In the genomic region with DNA sequence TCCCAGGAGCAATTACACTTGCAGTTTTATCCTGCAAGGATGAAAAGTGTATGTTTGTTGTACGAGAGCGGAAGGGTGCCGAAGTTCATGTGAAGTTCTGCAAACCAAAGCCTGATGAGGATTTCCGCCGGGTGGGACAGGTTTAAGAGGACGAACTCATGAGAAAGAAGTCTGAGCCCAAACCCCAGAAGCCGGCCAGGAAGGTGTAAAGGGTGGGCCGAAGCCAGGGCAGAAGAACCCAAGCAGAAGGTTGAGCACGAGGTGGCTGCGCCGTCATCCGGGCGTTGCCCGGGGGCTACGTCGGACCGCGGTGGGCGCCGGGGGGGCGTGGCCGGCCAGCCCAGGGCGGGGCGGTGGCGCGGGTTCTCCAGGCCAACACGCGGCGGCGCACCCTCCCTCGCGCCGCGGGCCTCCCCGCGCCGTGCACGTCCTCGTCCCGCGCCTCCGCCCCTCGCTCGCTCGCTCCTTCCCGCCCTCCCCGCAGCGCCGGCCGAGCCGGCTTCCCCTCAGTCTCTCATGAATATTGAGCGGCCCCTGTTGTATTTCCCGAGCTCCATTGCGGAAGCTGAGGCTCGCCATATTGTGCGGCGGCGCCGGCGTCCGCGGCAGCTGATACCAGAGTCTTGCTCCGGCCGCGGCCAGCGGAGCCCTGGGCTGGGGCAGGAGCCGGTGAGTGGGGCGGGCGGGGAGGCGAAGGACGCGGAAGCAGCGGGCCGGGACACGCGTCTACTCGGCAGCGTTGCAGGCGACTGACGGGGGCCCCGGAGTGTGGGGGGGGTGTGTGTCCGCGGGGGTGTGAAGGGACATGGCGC, we compare ENCODE assay signal across 8 cellular contexts. TPM values are rescaled to one million over a fixed set of nuclear protein-coding genes. Genes with fewer than 3 reads are reported as not detected.
A peak's percentile ranks its signal among the peaks of the same experiment; 100 is the strongest.
DNase-seq lines count a peak whose midpoint lies in the region; ATAC-seq, FAIRE-seq and TF ChIP-seq lines count a peak whose summit lies in the region.

A gene (plus strand): TSS at position 578 of the 812 bp plus-strand sequence. CDS start 41,996 bp downstream, outside the sequence.

- peak within 1 kb of the TSS; percentile 86 for H3K9ac ChIP-seq in HUES64 (ENCODE audit: low read depth, low read length)

- peak within 1 kb of the TSS; percentile 80 for H3K4me3 ChIP-seq in HUES64 (ENCODE audit: low read length)

- no peaks in the 10 kb centered on the region for H3K27me3 Mint-ChIP-seq in naive B cell
- no peaks in the 10 kb centered on the region for H3K27me3 Mint-ChIP-seq in stimulated activated memory B cell treated with anti-CD40 and anti-IgM and Interleukin-4, amounts not matched to agents 10 μg/mL and 1 μg/mL and 100 μg/mL, for 72 hours

- H3K9me3 ChIP-seq in HUES64 (ENCODE audit: insufficient read depth, low read depth, low read length): no peaks in the 10 kb centered on the region

- H3K4me3 Mint-ChIP-seq in naive B cell: peak within 1 kb of the TSS; percentile 88 to 98 (median 95)
- H3K4me3 Mint-ChIP-seq in stimulated activated memory B cell treated with anti-CD40 and anti-IgM and Interleukin-4, amounts not matched to agents 10 μg/mL and 1 μg/mL and 100 μg/mL, for 72 hours: peak within 1 kb of the TSS; percentile 88

- peak; percentile 58 for FAIRE-seq in D721Med (lab: Jason Lieb, UNC)

- H3K36me3 Mint-ChIP-seq in naive B cell: no peaks in the 10 kb centered on the region
- H3K36me3 Mint-ChIP-seq in stimulated activated memory B cell treated with anti-CD40 and anti-IgM and Interleukin-4, amounts not matched to agents 10 μg/mL and 1 μg/mL and 100 μg/mL, for 72 hours: no peaks in the 10 kb centered on the region

- H3K27ac Mint-ChIP-seq in naive B cell: peak within 1 kb of the TSS; percentile 84 to 98 (median 95)
- H3K27ac Mint-ChIP-seq in stimulated activated memory B cell treated with anti-CD40 and anti-IgM and Interleukin-4, amounts not matched to agents 10 μg/mL and 1 μg/mL and 100 μg/mL, for 72 hours: peak within 1 kb of the TSS; percentile 83

- H3K4me1 Mint-ChIP-seq in naive B cell: peaks cover 22 to 42% (median 37%) of the 10 kb centered on the region in 3 donors
- H3K4me1 Mint-ChIP-seq in stimulated activated memory B cell treated with anti-CD40 and anti-IgM and Interleukin-4, amounts not matched to agents 10 μg/mL and 1 μg/mL and 100 μg/mL, for 72 hours: peaks cover 43% of the 10 kb centered on the region

- H3K27ac ChIP-seq in HUES64 (ENCODE audit: low read depth, low read length): peak within 1 kb of the TSS; percentile 57

- peaks cover 29% of the 10 kb centered on the region for H3K4me1 ChIP-seq in HUES64 (ENCODE audit: insufficient read depth, low read length)

- peak; percentile 74 for DNase-seq in D721Med (ENCODE audit: insufficient read length, low spot score)
- peak; percentile 77 for DNase-seq in activated T-helper 1 cell treated with Interleukin-2 at 50 U/mL for 16 hours (ENCODE audit: low read depth)
- peak; percentile 71 for DNase-seq in fibroblast of gingiva (ENCODE audit: low read depth)
- peak; percentile 89 for DNase-seq in naive B cell

- H3K27me3 ChIP-seq in HUES64 (ENCODE audit: insufficient read depth, low read length): peaks cover 17% of the 10 kb centered on the region

- peak; percentile 77 for ATAC-seq in GM21447 (IDR thresholded peaks at IDR 0.05; ENCODE audit: unreplicated experiment)
- ATAC-seq in naive B cell (ENCODE audit: low read depth in 2 of 2): peak; percentile 83 to 86
- ATAC-seq in stimulated activated memory B cell treated with anti-CD40 and anti-IgM and Interleukin-4, amounts not matched to agents 10 μg/mL and 1 μg/mL and 100 μg/mL, for 72 hours: peak; percentile 93

- peak; percentile 33 for TF ChIP-seq CTCF in D721Med (IDR thresholded peaks at IDR 0.05; ENCODE audit: insufficient read depth, missing control alignments)

- H3K9me3 Mint-ChIP-seq in naive B cell: no peaks in the 10 kb centered on the region
- H3K9me3 Mint-ChIP-seq in stimulated activated memory B cell treated with anti-CD40 and anti-IgM and Interleukin-4, amounts not matched to agents 10 μg/mL and 1 μg/mL and 100 μg/mL, for 72 hours: no peaks in the 10 kb centered on the region

- 6% methylated on average over 84 of the region's 84 CpGs for WGBS in HUES64

- H3K36me3 ChIP-seq in HUES64 (ENCODE audit: insufficient read depth, low read length): no peaks in the 10 kb centered on the region

TF ChIP-seq in PFSK-1, 5 proteins besides CTCF, POLR2A, EP300 and RAD21:
- TF ChIP-seq TAF1 (IDR thresholded peaks at IDR 0.05; ENCODE audit: borderline replicate concordance, insufficient read depth, low read length) (peak; percentile 73; the same call in 1 of the 2 replicates), POLR2AphosphoS5 (IDR thresholded peaks at IDR 0.05; ENCODE audit: low read depth, low read length) (peak; percentile 88), SIN3A (IDR thresholded peaks at IDR 0.05; ENCODE audit: borderline replicate concordance, insufficient read depth, low read length) (no peak; the same call in 1 of the 2 replicates), FOXP2 (optimal IDR thresholded peaks at IDR 0.05; ENCODE audit: borderline replicate concordance, extremely low read depth, extremely low read length, insufficient read depth) (no peak)
- TF ChIP-seq, protein P1, sequence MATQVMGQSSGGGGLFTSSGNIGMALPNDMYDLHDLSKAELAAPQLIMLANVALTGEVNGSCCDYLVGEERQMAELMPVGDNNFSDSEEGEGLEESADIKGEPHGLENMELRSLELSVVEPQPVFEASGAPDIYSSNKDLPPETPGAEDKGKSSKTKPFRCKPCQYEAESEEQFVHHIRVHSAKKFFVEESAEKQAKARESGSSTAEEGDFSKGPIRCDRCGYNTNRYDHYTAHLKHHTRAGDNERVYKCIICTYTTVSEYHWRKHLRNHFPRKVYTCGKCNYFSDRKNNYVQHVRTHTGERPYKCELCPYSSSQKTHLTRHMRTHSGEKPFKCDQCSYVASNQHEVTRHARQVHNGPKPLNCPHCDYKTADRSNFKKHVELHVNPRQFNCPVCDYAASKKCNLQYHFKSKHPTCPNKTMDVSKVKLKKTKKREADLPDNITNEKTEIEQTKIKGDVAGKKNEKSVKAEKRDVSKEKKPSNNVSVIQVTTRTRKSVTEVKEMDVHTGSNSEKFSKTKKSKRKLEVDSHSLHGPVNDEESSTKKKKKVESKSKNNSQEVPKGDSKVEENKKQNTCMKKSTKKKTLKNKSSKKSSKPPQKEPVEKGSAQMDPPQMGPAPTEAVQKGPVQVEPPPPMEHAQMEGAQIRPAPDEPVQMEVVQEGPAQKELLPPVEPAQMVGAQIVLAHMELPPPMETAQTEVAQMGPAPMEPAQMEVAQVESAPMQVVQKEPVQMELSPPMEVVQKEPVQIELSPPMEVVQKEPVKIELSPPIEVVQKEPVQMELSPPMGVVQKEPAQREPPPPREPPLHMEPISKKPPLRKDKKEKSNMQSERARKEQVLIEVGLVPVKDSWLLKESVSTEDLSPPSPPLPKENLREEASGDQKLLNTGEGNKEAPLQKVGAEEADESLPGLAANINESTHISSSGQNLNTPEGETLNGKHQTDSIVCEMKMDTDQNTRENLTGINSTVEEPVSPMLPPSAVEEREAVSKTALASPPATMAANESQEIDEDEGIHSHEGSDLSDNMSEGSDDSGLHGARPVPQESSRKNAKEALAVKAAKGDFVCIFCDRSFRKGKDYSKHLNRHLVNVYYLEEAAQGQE (IDR thresholded peaks at IDR 0.05; ENCODE audit: insufficient read depth in 1 of 2, low read depth in 2 of 2, low read length in 2 of 2): no peak
TF ChIP-seq in PFSK-1: peak in this region for 2.

RNA-seq across cellular contexts. Expression of the gene that starts here (rescaled TPM):
- polyA plus RNA-seq in HUES64 (2013, experiment 1 of 2): 50.8 TPM
- 55.2 TPM for polyA plus RNA-seq in HUES64 (2013, experiment 2 of 2)
- polyA plus RNA-seq in PFSK-1 (2012; ENCODE audit: insufficient read length, low read depth): 15.3 TPM
- polyA plus RNA-seq in naive B cell (ENCODE audit: low read depth in 6 of 6): 10 to 100 TPM in 5 of 6 donors, 1 to 10 TPM in 1; 9.5 to 42.4 (median 27.0) TPM

Comparison
In these comparisons a context has a peak if more than half of its experiments do, and no peak if none do; other contexts are left out.
1. Peak in every context shown above with its lines: DNase-seq, ATAC-seq, H3K4me3 ChIP-seq and H3K27ac ChIP-seq.